ENCODE assay signal across 17 cellular contexts in the genomic region with DNA sequence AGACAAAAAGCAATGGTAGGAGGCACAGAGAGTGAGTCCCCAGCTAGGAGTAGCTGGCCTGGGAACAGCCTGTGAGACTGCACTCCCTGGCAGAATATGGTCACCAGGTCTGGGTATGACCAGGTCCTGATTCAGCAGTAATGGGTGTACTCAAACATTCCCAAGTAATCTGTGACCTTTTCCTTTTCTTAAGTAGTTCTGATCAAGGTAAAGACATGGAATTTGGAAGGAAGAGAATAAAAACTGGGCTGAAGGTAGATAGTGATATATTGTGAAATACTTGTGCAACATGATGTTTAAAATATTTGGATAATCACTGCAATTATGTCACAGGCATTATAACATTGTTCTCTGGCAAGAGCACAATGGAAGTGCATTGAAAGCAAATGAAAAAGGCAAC.
A peak's percentile ranks its signal among the peaks of the same experiment; 100 is the strongest.
DNase-seq lines count a peak whose midpoint lies in the region; ATAC-seq, FAIRE-seq and TF ChIP-seq lines count a peak whose summit lies in the region.
"Had no signal": no experiment of that assay in that cellular context is flagged by ENCODE, and none has a peak within 500 bp of the region (broad histone marks: within the 10 kb centered on the region; RNA-seq: fewer than 3 reads in every experiment).

No MANE protein-coding gene starts in this region.

- no peaks in the 10 kb centered on the region for H3K36me3 Mint-ChIP-seq in WTC11
- H3K36me3 Mint-ChIP-seq in activated T-cell treated with anti-CD3 and anti-CD28 coated beads, Interleukin-2, amount 50 U/mL, for 24 hours (ENCODE audit: low read depth): no peaks in the 10 kb centered on the region
- H3K36me3 Mint-ChIP-seq: CD8-positive, alpha-beta memory T cell had no signal

- H4K5ac ChIP-seq in IMR-90 (ENCODE audit: low read depth, low read length): 0 out of 2 replicates have a peak overlapping the region, but pooled peaks have one; percentile 36

- H3K9me1 ChIP-seq in IMR-90 (ENCODE audit: insufficient read depth, low read length): no peaks in the 10 kb centered on the region

- H3K4ac ChIP-seq in IMR-90 (ENCODE audit: low read depth, low read length) (no peak overlapping the region), mesenchymal stem cell (ENCODE audit: low read depth in 1 of 2, low read length in 2 of 2) (no peak overlapping the region)

- TF ChIP-seq POLR2A in IMR-90 (IDR thresholded peaks at IDR 0.05; ENCODE audit: low read depth, low read length): no peak

- H3K36me3 ChIP-seq in IMR-90 (ENCODE audit: control insufficient read depth, insufficient read depth, low read length) (no peaks in the 10 kb centered on the region), mesenchymal stem cell (ENCODE audit: control insufficient read depth in 1 of 2, insufficient read depth in 2 of 2, low read depth in 1 of 2, low read length in 2 of 2) (no peaks in the 10 kb centered on the region)
- H3K36me3 ChIP-seq: BLaER1, HAP-1 had no signal

- BruUV-seq in IMR-90 (replicated peaks; lab: Mats Ljungman, UMichigan): no TSS peak

- no peak overlapping the region for H3K9ac ChIP-seq in IMR-90 (ENCODE audit: low read depth, low read length)
- no peak overlapping the region for H3K9ac ChIP-seq in mesenchymal stem cell (ENCODE audit: low read length)
- H3K9ac ChIP-seq: BLaER1 had no signal

- H3K27ac ChIP-seq in IMR-90 (ENCODE audit: insufficient read depth, low read length): no peak overlapping the region
- H3K27ac ChIP-seq in mesenchymal stem cell (ENCODE audit: low read length, poor library complexity, severe bottlenecking): no peak overlapping the region
- H3K27ac ChIP-seq: BLaER1 had no signal

- H3K27me3 ChIP-seq in IMR-90 (ENCODE audit: control insufficient read depth, insufficient read depth, low read length): no peaks in the 10 kb centered on the region
- no peaks in the 10 kb centered on the region for H3K27me3 ChIP-seq in mesenchymal stem cell (ENCODE audit: control insufficient read depth in 1 of 2, insufficient read depth in 1 of 2, low read length in 2 of 2)
- H3K27me3 ChIP-seq: BLaER1 had no signal

- no peak overlapping the region for H2BK15ac ChIP-seq in IMR-90 (ENCODE audit: low read depth, low read length)
- no peak overlapping the region for H2BK15ac ChIP-seq in mesenchymal stem cell (ENCODE audit: low read depth, poor library complexity, severe bottlenecking)

- H3K4me3 ChIP-seq in IMR-90 (ENCODE audit: insufficient read depth, low read depth, low read length): no peak overlapping the region
- no peak overlapping the region for H3K4me3 ChIP-seq in mesenchymal stem cell (ENCODE audit: insufficient read depth in 1 of 2, low read depth in 1 of 2, low read length in 2 of 2)
- H3K4me3 ChIP-seq: BLaER1, GM12878, HAP-1 had no signal

- POLR2A ChIA-PET in IMR-90 (lab: Charles Lee; ENCODE audit: unreplicated experiment): no interaction called here
- POLR2A ChIA-PET in WTC11 (lab: Charles Lee): no interaction called here

- no peaks in the 10 kb centered on the region for H3K27me3 Mint-ChIP-seq in WTC11 (ENCODE audit: low read depth)
- peaks cover 14% of the 10 kb centered on the region for H3K27me3 Mint-ChIP-seq in activated T-cell treated with anti-CD3 and anti-CD28 coated beads, Interleukin-2, amount 50 U/mL, for 24 hours

- H2AFZ ChIP-seq in IMR-90 (replicated peaks; ENCODE audit: low read length, poor library complexity): no peak overlapping the region
- no peak overlapping the region for H2AFZ ChIP-seq in mesenchymal stem cell (ENCODE audit: low read depth, low read length)

- TF ChIP-seq CTCF in IMR-90 (conservative IDR thresholded peaks at IDR 0.05; ENCODE audit: low read depth, low read length): no peak
- TF ChIP-seq CTCF in WTC11 (IDR thresholded peaks at IDR 0.05): no peak

- H2BK20ac ChIP-seq in IMR-90 (ENCODE audit: low read depth, low read length): no peak overlapping the region

- H3K9me3 ChIP-seq in IMR-90 (ENCODE audit: control insufficient read depth, insufficient read depth, low read length) (no peaks in the 10 kb centered on the region), mesenchymal stem cell (ENCODE audit: control insufficient read depth, low read length) (no peaks in the 10 kb centered on the region)
- H3K9me3 ChIP-seq: BLaER1, Caco-2, HAP-1 had no signal

- no peak for ATAC-seq in IMR-90 (ENCODE audit: low read depth)
- ATAC-seq in WTC11: peak; percentile 30; the same call in 1 of the 2 replicates
- no peak for ATAC-seq in GM21390 (IDR thresholded peaks at IDR 0.05; ENCODE audit: unreplicated experiment)
- ATAC-seq: GM12878 had no signal

- H4K8ac ChIP-seq in IMR-90 (ENCODE audit: low read depth in 2 of 2, low read length in 2 of 2): no peak overlapping the region
- peak overlapping the region; percentile 60 for H4K8ac ChIP-seq in mesenchymal stem cell (ENCODE audit: low read length)

- dilution Hi-C loops in IMR-90 (cut with HindIII; ENCODE audit: low sequenced_read_pairs, unreplicated experiment): no loop called here

- H4K20me1 ChIP-seq in IMR-90 (ENCODE audit: insufficient read depth, low read length): no peaks in the 10 kb centered on the region
- H4K20me1 ChIP-seq: BLaER1 had no signal

- H2BK5ac ChIP-seq in IMR-90 (ENCODE audit: low read depth, low read length, poor library complexity, severe bottlenecking) (no peak overlapping the region), mesenchymal stem cell (ENCODE audit: low read depth, low read length, poor library complexity, severe bottlenecking) (no peak overlapping the region)

- H3K4me2 ChIP-seq in IMR-90 (ENCODE audit: low read depth, low read length) (no peak overlapping the region), mesenchymal stem cell (ENCODE audit: low read length, poor library complexity, severe bottlenecking) (no peak overlapping the region)
- H3K4me2 ChIP-seq: BLaER1 had no signal

- peaks cover 16% of the 10 kb centered on the region for H3K4me1 Mint-ChIP-seq in WTC11
- H3K4me1 Mint-ChIP-seq in activated T-cell treated with anti-CD3 and anti-CD28 coated beads, Interleukin-2, amount 50 U/mL, for 24 hours (ENCODE audit: low read depth): no peaks in the 10 kb centered on the region
- H3K4me1 Mint-ChIP-seq: CD8-positive, alpha-beta memory T cell had no signal

- in situ Hi-C loops in IMR-90 (cut with MboI; ENCODE audit: low sequenced_read_pairs) (no loop called here), G401 (cut with HindIII; ENCODE audit: low sequenced_read_pairs) (no loop called here)

- DNase-seq in GM03348 (ENCODE audit: low spot score) (peak; percentile 5), IMR-90 (no peak), WTC11 (ENCODE audit: low spot score) (no peak), mesenchymal stem cell (no peak), HTR-8/SVneo (ENCODE audit: insufficient read length, low spot score) (no peak), G401 (ENCODE audit: low spot score) (no peak)
- DNase-seq in activated T-cell treated with anti-CD3 and anti-CD28 coated beads, Interleukin-2, amount 50 U/mL, for 24 hours: no peak
- DNase-seq: AML-193; Caco-2; CD8-positive, alpha-beta memory T cell; DND-41; GOT3 had no signal

- CTCF ChIA-PET in IMR-90 (lab: Yijun Ruan, JAX) (no interaction called here), WTC11 (lab: Charles Lee) (no interaction called here)

- H3K14ac ChIP-seq in IMR-90 (replicated peaks; ENCODE audit: low read depth, low read length): no peak overlapping the region
- H3K14ac ChIP-seq in mesenchymal stem cell (ENCODE audit: low read length in 2 of 2): peak overlapping the region in 1 of 2 experiments; percentile 1

- no peak overlapping the region for H3K4me3 Mint-ChIP-seq in WTC11
- no peak overlapping the region for H3K4me3 Mint-ChIP-seq in activated T-cell treated with anti-CD3 and anti-CD28 coated beads, Interleukin-2, amount 50 U/mL, for 24 hours
- H3K4me3 Mint-ChIP-seq: CD8-positive, alpha-beta memory T cell had no signal

- H3K23ac ChIP-seq in IMR-90 (ENCODE audit: low read depth, low read length) (no peak overlapping the region), mesenchymal stem cell (ENCODE audit: low read length in 2 of 2) (no peak overlapping the region)

- H3K4me1 ChIP-seq in IMR-90 (ENCODE audit: control insufficient read depth, insufficient read depth, low read length): peaks cover 2% of the 10 kb centered on the region; the same call in 1 of the 2 replicates
- no peaks in the 10 kb centered on the region for H3K4me1 ChIP-seq in mesenchymal stem cell (ENCODE audit: control insufficient read depth, insufficient read depth, low read depth, low read length)
- H3K4me1 ChIP-seq: BLaER1, Caco-2, HAP-1 had no signal

- no peak for TF ChIP-seq RAD21 in IMR-90 (IDR thresholded peaks at IDR 0.05; ENCODE audit: low read length)

- no peak overlapping the region for H3K56ac ChIP-seq in IMR-90 (ENCODE audit: extremely low read depth, insufficient read depth, low read length)

- H3K79me1 ChIP-seq in IMR-90 (ENCODE audit: low read depth in 1 of 2, low read length in 2 of 2) (no peaks in the 10 kb centered on the region), mesenchymal stem cell (replicated peaks; ENCODE audit: low read length, poor library complexity, severe bottlenecking) (peaks cover 3% of the 10 kb centered on the region)

- H3K9me3 Mint-ChIP-seq in WTC11: no peaks in the 10 kb centered on the region
- no peaks in the 10 kb centered on the region for H3K9me3 Mint-ChIP-seq in activated T-cell treated with anti-CD3 and anti-CD28 coated beads, Interleukin-2, amount 50 U/mL, for 24 hours
- H3K9me3 Mint-ChIP-seq: CD8-positive, alpha-beta memory T cell had no signal

- FAIRE-seq in HTR-8/SVneo (lab: Jason Lieb, UNC): no peak
- FAIRE-seq: GM12878, GM18507 had no signal

- H3K27ac Mint-ChIP-seq in WTC11: no peak overlapping the region
- H3K27ac Mint-ChIP-seq in activated T-cell treated with anti-CD3 and anti-CD28 coated beads, Interleukin-2, amount 50 U/mL, for 24 hours: no peak overlapping the region
- H3K27ac Mint-ChIP-seq: CD8-positive, alpha-beta memory T cell had no signal

- intact Hi-C loops in IMR-90 (cut with micrococcal nuclease): no loop called here

- H2BK12ac ChIP-seq in mesenchymal stem cell (ENCODE audit: low read length in 2 of 2): no peak overlapping the region

- H3K18ac ChIP-seq in IMR-90 (ENCODE audit: low read depth, low read length): peak overlapping the region; percentile 25; the same call in 1 of the 2 replicates
- H3K18ac ChIP-seq in mesenchymal stem cell (ENCODE audit: low read depth in 1 of 2, low read length in 2 of 2): no peak overlapping the region

- no peak overlapping the region for H4K91ac ChIP-seq in IMR-90 (ENCODE audit: insufficient read depth, low read depth, low read length)
- H4K91ac ChIP-seq in mesenchymal stem cell (ENCODE audit: low read length): no peak overlapping the region

- H2BK120ac ChIP-seq in IMR-90 (ENCODE audit: low read depth, low read length): no peak overlapping the region
- no peak overlapping the region for H2BK120ac ChIP-seq in mesenchymal stem cell (ENCODE audit: low read depth, low read length)

- H2AK9ac ChIP-seq in IMR-90 (replicated peaks; ENCODE audit: low read depth, low read length, poor library complexity): no peak overlapping the region

- no peak overlapping the region for H2AK5ac ChIP-seq in IMR-90 (ENCODE audit: low read depth, low read length)
- no peak overlapping the region for H2AK5ac ChIP-seq in mesenchymal stem cell (ENCODE audit: low read length, severe bottlenecking)

TF ChIP-seq in IMR-90, 13 proteins besides CTCF, POLR2A, EP300 and RAD21:
- TF ChIP-seq CEBPB (IDR thresholded peaks at IDR 0.05; ENCODE audit: low read depth, low read length): peak; percentile 83
- no peak for TF ChIP-seq NFE2L2 (IDR thresholded peaks at IDR 0.05; ENCODE audit: low read depth, low read length)
